In genomic region chr6:46306429-46306828, GRCh38 we compare ENCODE assay signal across 32 cellular contexts.
"Had no signal": no experiment of that assay in that cellular context is flagged by ENCODE, and none has a peak within 500 bp of the region (broad histone marks: within the 10 kb centered on the region; RNA-seq: fewer than 3 reads in every experiment).

No MANE protein-coding gene starts in this region.

- H3K36me3 ChIP-seq: adrenal gland, brain microvascular endothelial cell, breast epithelium had no signal

- H3K27me3 ChIP-seq: adrenal gland, body of pancreas, brain microvascular endothelial cell, breast epithelium had no signal

- H3K4me3 ChIP-seq: adrenal gland, body of pancreas, breast epithelium had no signal

- DNase-seq: activated B cell treated with CpG ODN at 0.5 μM for 24 hours; activated CD4-positive, alpha-beta memory T cell treated with anti-CD3 and anti-CD28 coated beads for 36 hours; activated CD4-positive, alpha-beta T cell treated with anti-CD3 and anti-CD28 coated beads for 4 hours; activated CD4-positive, alpha-beta T cell treated with anti-CD3 and anti-CD28 coated beads, Interleukin-2, amount 10 ng/mL, durations not matched to agents 24 days and 14 days; activated CD4-positive, alpha-beta T cell treated with anti-CD3 and anti-CD28 coated beads, Interleukin-2, amount 50 U/mL, for 1 hour; activated CD4-positive, alpha-beta T cell treated with anti-CD3 and anti-CD28 coated beads, Interleukin-2, amount 50 U/mL, for 4 hours; activated CD4-positive, CD25-positive, alpha-beta regulatory T cell treated with anti-CD3 and anti-CD28 coated beads, Interleukin-2, amount 50 U/mL, for 72 hours; activated CD8-positive, alpha-beta memory T cell treated with anti-CD3 and anti-CD28 coated beads, Interleukin-2, amount 50 U/mL, for 4 hours; activated CD8-positive, alpha-beta T cell treated with anti-CD3 and anti-CD28 coated beads for 36 hours; activated effector memory CD4-positive, alpha-beta T cell treated with anti-CD3 and anti-CD28 coated beads, Interleukin-2, amount 50 U/mL, for 16 hours; activated gamma-delta T cell treated with Interleukin-2 at 50 U/mL for 16 hours; activated naive CD4-positive, alpha-beta T cell; activated naive CD4-positive, alpha-beta T cell treated with anti-CD3 and anti-CD28 coated beads for 36 hours; activated naive CD4-positive, alpha-beta T cell treated with anti-CD3 and anti-CD28 coated beads, Interleukin-2, amount 50 U/mL, for 16 hours; activated naive CD8-positive, alpha-beta T cell treated with anti-CD3 and anti-CD28 coated beads for 36 hours; activated T-cell treated with anti-CD3 and anti-CD28 coated beads for 4 hours; activated T-cell treated with anti-CD3 and anti-CD28 coated beads, Interleukin-2, amount 50 U/mL, for 1 hour; activated T-cell treated with anti-CD3 and anti-CD28 coated beads, Interleukin-2, amount 50 U/mL, for 4 hours; activated T-cell treated with anti-CD3 and anti-CD28 coated beads, Interleukin-2, amount 50 U/mL, for 72 hours; adrenal gland; amniotic stem cell; aorta; body of pancreas; brain microvascular endothelial cell; central memory CD4-positive, alpha-beta T cell; T-helper 1 cell; T-helper 2 cell; T-helper 9 cell had no signal

- H3K9me3 ChIP-seq: adrenal gland, body of pancreas, breast epithelium had no signal

- H3K27ac ChIP-seq: adrenal gland, body of pancreas, brain microvascular endothelial cell, breast epithelium, VCaP had no signal

- H3K4me1 ChIP-seq: adrenal gland, body of pancreas, breast epithelium had no signal

- ATAC-seq: activated CD8-positive, alpha-beta T cell treated with anti-CD3 and anti-CD28 coated beads for 36 hours; activated naive CD4-positive, alpha-beta T cell treated with anti-CD3 and anti-CD28 coated beads, Interleukin-2, amount 50 U/mL, for 72 hours; activated T-cell treated with anti-CD3 and anti-CD28 coated beads, Interleukin-2, amount 50 U/mL, for 4 hours; activated T-cell treated with anti-CD3 and anti-CD28 coated beads, Interleukin-2, amount 50 U/mL, for 72 hours; activated T-helper 17 cell treated with anti-CD3 and anti-CD28 coated beads, Interleukin-2, amount 50 U/mL, for 72 hours; body of pancreas had no signal
